ENCODE assay signal across 18 cellular contexts in the genomic region with DNA sequence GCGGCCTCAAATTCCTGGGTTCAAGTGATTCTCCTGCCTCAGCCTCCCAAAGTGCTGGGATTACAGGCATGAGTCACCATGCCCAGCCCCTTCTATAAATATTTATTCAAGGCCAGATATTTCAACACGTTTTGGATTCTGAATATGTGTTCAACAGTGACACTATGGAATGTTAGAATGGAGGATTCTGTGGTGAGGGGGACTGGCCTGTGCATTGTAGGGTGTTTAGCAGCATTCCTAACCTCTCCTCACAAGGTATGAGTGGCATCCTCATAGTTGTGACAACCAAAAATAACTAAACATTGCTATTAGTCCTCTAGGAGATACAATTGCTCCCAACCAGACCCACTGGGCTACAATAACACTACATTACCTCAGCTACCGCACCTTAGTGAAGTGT.
DNase-seq lines count a peak whose midpoint lies in the region; ATAC-seq and TF ChIP-seq lines count a peak whose summit lies in the region.
"Had no signal": no experiment of that assay in that cellular context is flagged by ENCODE, and none has a peak within 500 bp of the region (broad histone marks: within the 10 kb centered on the region; RNA-seq: fewer than 3 reads in every experiment).

No MANE protein-coding gene starts in this region.

- H3K27ac ChIP-seq in RWPE2 (ENCODE audit: poor library complexity, severe bottlenecking) (no peak overlapping the region), trophoblast cell (ENCODE audit: low read depth, low read length) (no peak overlapping the region)
- H3K27ac ChIP-seq: 22Rv1, BLaER1, GM23248 had no signal

- no peak overlapping the region for H3K14ac ChIP-seq in trophoblast cell (ENCODE audit: low read length)

- H3K36me3 ChIP-seq in RWPE2 (ENCODE audit: low read depth) (no peaks in the 10 kb centered on the region), trophoblast cell (ENCODE audit: control insufficient read depth in 1 of 2, insufficient read depth in 2 of 2, low read length in 2 of 2) (no peaks in the 10 kb centered on the region), MG63 (no peaks in the 10 kb centered on the region)
- H3K36me3 ChIP-seq: BLaER1 had no signal

- no peak overlapping the region for H3K4ac ChIP-seq in trophoblast cell (ENCODE audit: low read depth, low read length)

- H3K9me3 ChIP-seq in RWPE2 (ENCODE audit: severe bottlenecking) (no peaks in the 10 kb centered on the region), trophoblast cell (ENCODE audit: insufficient read depth, low read depth, low read length) (no peaks in the 10 kb centered on the region), MG63 (no peaks in the 10 kb centered on the region)
- H3K9me3 ChIP-seq: Caco-2 had no signal

- H3K18ac ChIP-seq in trophoblast cell (ENCODE audit: low read length) = no peak overlapping the region

- H3K4me1 ChIP-seq in RWPE2 (ENCODE audit: insufficient read depth, poor library complexity, severe bottlenecking) (no peaks in the 10 kb centered on the region), trophoblast cell (ENCODE audit: control insufficient read depth in 1 of 2, insufficient read depth in 2 of 2, low read length in 2 of 2) (peaks cover 7 to 8% of the 10 kb centered on the region in 2 experiments)
- H3K4me1 ChIP-seq: Caco-2 had no signal

- H3K27ac Mint-ChIP-seq in HFFc6 = no peak overlapping the region
- H3K27ac Mint-ChIP-seq: CD8-positive, alpha-beta memory T cell; IgD-negative memory B cell had no signal

- H3K4me3 Mint-ChIP-seq in HFFc6 = no peak overlapping the region
- H3K4me3 Mint-ChIP-seq: IgD-negative memory B cell had no signal

- no peak overlapping the region for H4K91ac ChIP-seq in trophoblast cell (ENCODE audit: low read depth, low read length)

- peaks cover 4% of the 10 kb centered on the region; the same call in 1 of the 2 replicates for H3K27me3 Mint-ChIP-seq in HFFc6 (ENCODE audit: insufficient read depth)
- H3K27me3 Mint-ChIP-seq: IgD-negative memory B cell had no signal

- H2BK120ac ChIP-seq in trophoblast cell (ENCODE audit: insufficient read depth, low read length, poor library complexity) = no peak overlapping the region

- H4K12ac ChIP-seq in trophoblast cell (ENCODE audit: low read depth, low read length) = no peak overlapping the region

- H3K27me3 ChIP-seq in RWPE2 (ENCODE audit: insufficient read depth, poor library complexity, severe bottlenecking) (no peaks in the 10 kb centered on the region), trophoblast cell (ENCODE audit: insufficient read depth, low read length) (no peaks in the 10 kb centered on the region), MG63 (no peaks in the 10 kb centered on the region)
- H3K27me3 ChIP-seq: BLaER1 had no signal

- H2AK5ac ChIP-seq in trophoblast cell (ENCODE audit: low read length) = no peak overlapping the region

- no peak overlapping the region for H3K4me2 ChIP-seq in trophoblast cell (ENCODE audit: low read length)
- H3K4me2 ChIP-seq: BLaER1 had no signal

- WGBS in trophoblast cell (ENCODE audit: extremely low coverage, insufficient coverage, insufficient read length) = no CpG with 5 or more reads among the region's 3 CpGs

- H3K23ac ChIP-seq in trophoblast cell (ENCODE audit: low read length) = no peak overlapping the region

- peaks cover 7% of the 10 kb centered on the region; the same call in 1 of the 2 replicates for H3K4me1 Mint-ChIP-seq in HFFc6 (ENCODE audit: low read depth)
- H3K4me1 Mint-ChIP-seq: CD8-positive, alpha-beta memory T cell; IgD-negative memory B cell had no signal

- H3K36me3 Mint-ChIP-seq in HFFc6 (ENCODE audit: low read depth) = no peaks in the 10 kb centered on the region
- H3K36me3 Mint-ChIP-seq: CD8-positive, alpha-beta memory T cell; IgD-negative memory B cell had no signal

- peaks cover 18% of the 10 kb centered on the region for H3K79me1 ChIP-seq in trophoblast cell (ENCODE audit: low read length)

- DNase-seq in AG10803 (ENCODE audit: low read depth) (peak; percentile 26), HFFc6 (peak; percentile 10), RWPE2 (ENCODE audit: low spot score) (no peak), trophoblast cell (peak; percentile 73 to 95), MG63 (no peak)
- DNase-seq: AML-193; CD8-positive, alpha-beta memory T cell; DMS53; GM23248; KG1 had no signal

- no peaks in the 10 kb centered on the region for H3K79me2 ChIP-seq in trophoblast cell (ENCODE audit: control insufficient read depth, insufficient read depth, low read length, poor library complexity)

- TF ChIP-seq CTCF in AG10803 (conservative IDR thresholded peaks at IDR 0.05; ENCODE audit: low read length) = no peak
- TF ChIP-seq CTCF in HFFc6 (IDR thresholded peaks at IDR 0.05) = no peak
- no peak for TF ChIP-seq CTCF in RWPE2 (IDR thresholded peaks at IDR 0.05; ENCODE audit: poor library complexity, severe bottlenecking)

- H3K9ac ChIP-seq in trophoblast cell (ENCODE audit: low read length) = no peak overlapping the region
- H3K9ac ChIP-seq: BLaER1, GM23248 had no signal

- no peak overlapping the region for H2BK12ac ChIP-seq in trophoblast cell (ENCODE audit: low read length)

- H2AFZ ChIP-seq in trophoblast cell (ENCODE audit: insufficient read depth, low read length, poor library complexity) = no peak overlapping the region
- H2AFZ ChIP-seq: GM23248 had no signal

- H2BK5ac ChIP-seq in trophoblast cell (ENCODE audit: low read depth, low read length, poor library complexity) = no peak overlapping the region

- ATAC-seq in RWPE2 (ENCODE audit: low read depth) (peak; percentile 81), GM21447 (IDR thresholded peaks at IDR 0.05; ENCODE audit: unreplicated experiment) (no peak), GM18907 (IDR thresholded peaks at IDR 0.05; ENCODE audit: unreplicated experiment) (no peak), GM18868 (IDR thresholded peaks at IDR 0.05; ENCODE audit: unreplicated experiment) (no peak)
- ATAC-seq: HCT116 had no signal

- H3K4me3 ChIP-seq in AG10803 (ENCODE audit: low read length) (no peak overlapping the region), RWPE2 (ENCODE audit: severe bottlenecking) (no peak overlapping the region), trophoblast cell (ENCODE audit: low read depth, low read length) (no peak overlapping the region), MG63 (no peak overlapping the region)
- H3K4me3 ChIP-seq: BLaER1, GM23248 had no signal

- H3K9me3 Mint-ChIP-seq in HFFc6 = no peaks in the 10 kb centered on the region

- no peak overlapping the region for H4K8ac ChIP-seq in trophoblast cell (ENCODE audit: low read depth, low read length)

Comparison
In these comparisons a context has a peak if more than half of its experiments do, and no peak if none do; other contexts are left out.
1. DNase-seq: peak in AG10803 (single experiment), HFFc6 (single experiment) and trophoblast cell (2 of 2); none in RWPE2 (single experiment) and MG63 (single experiment).